Comparison of ENCODE assay signal across 8 cellular contexts in genomic region chr11:73376168-73376802, GRCh38. TPM values are rescaled to one million over a fixed set of nuclear protein-coding genes. Genes with fewer than 3 reads are reported as not detected.
DNase-seq lines count a peak whose midpoint lies in the region; ATAC-seq, FAIRE-seq and TF ChIP-seq lines count a peak whose summit lies in the region.

Gene RELT, plus strand, starts transcription at chr11:73376399. Its CDS starts 12,738 bp downstream, at chr11:73389137.

- peak; percentile 85 for TF ChIP-seq CTCF in HepG2 (CRISPR knock-in tag; IDR thresholded peaks at IDR 0.05)

- no peaks in the 10 kb centered on the region for H3K9me3 ChIP-seq in HepG2 (ENCODE audit: low read length)

- H3K27me3 Mint-ChIP-seq in dendritic cell treated with granulocyte-macrophage colony-stimulating factor and Interleukin-4, amounts not matched to agents 40 ng/mL and 50 ng/mL, for 4 days = peaks cover 5% of the 10 kb centered on the region

- peaks cover 19% of the 10 kb centered on the region for H3K79me2 ChIP-seq in HepG2 (ENCODE audit: insufficient read depth, low read length)

- H3K4me3 Mint-ChIP-seq in dendritic cell treated with granulocyte-macrophage colony-stimulating factor and Interleukin-4, amounts not matched to agents 40 ng/mL and 50 ng/mL, for 4 days = peak within 1 kb of the TSS; percentile 84

- no TSS peak for BruUV-seq in HepG2 (replicated peaks; lab: Mats Ljungman, UMichigan)

- peak; percentile 57; the same call in 1 of the 2 replicates for TF ChIP-seq RAD21 in HepG2 (CRISPR knock-in tag; IDR thresholded peaks at IDR 0.05)

- peak; percentile 91 to 96 for TF ChIP-seq POLR2A in HepG2 (IDR thresholded peaks at IDR 0.05; ENCODE audit: insufficient read depth in 1 of 2, low read depth in 2 of 2, low read length in 2 of 2)

- peak within 1 kb of the TSS; percentile 86 for H3K27ac Mint-ChIP-seq in dendritic cell treated with granulocyte-macrophage colony-stimulating factor and Interleukin-4, amounts not matched to agents 40 ng/mL and 50 ng/mL, for 4 days

- no peaks in the 10 kb centered on the region for H3K9me3 Mint-ChIP-seq in dendritic cell treated with granulocyte-macrophage colony-stimulating factor and Interleukin-4, amounts not matched to agents 40 ng/mL and 50 ng/mL, for 4 days

- ATAC-seq in HG03442 (IDR thresholded peaks at IDR 0.05; ENCODE audit: unreplicated experiment) = peak; percentile 69
- peak; percentile 75 for ATAC-seq in HepG2

- H3K4me3 ChIP-seq in HepG2 (replicated peaks in 1 of 3; ENCODE audit: insufficient read depth in 1 of 3, low read depth in 2 of 3, low read length in 3 of 3) = peak within 1 kb of the TSS; percentile 73 to 87 (median 79)

- no peaks in the 10 kb centered on the region for H4K20me1 ChIP-seq in HepG2 (ENCODE audit: insufficient read depth, low read length)

- H3K4me1 ChIP-seq in HepG2 (ENCODE audit: insufficient read depth, low read length) = peaks cover 43% of the 10 kb centered on the region

- POLR2A ChIA-PET in HepG2 (lab: Yijun Ruan, JAX) = interaction anchor here (0.6 to 2.4 kb wide), 2 partner anchors 67 to 69 kb away, joined by 3 to 8 read pairs; no protein-coding TSS in a partner anchor

- peaks cover 60% of the 10 kb centered on the region for H3K4me1 Mint-ChIP-seq in dendritic cell treated with granulocyte-macrophage colony-stimulating factor and Interleukin-4, amounts not matched to agents 40 ng/mL and 50 ng/mL, for 4 days (ENCODE audit: low read depth)

- H3K36me3 ChIP-seq in HepG2 (replicated peaks in 1 of 2; ENCODE audit: control insufficient read depth in 1 of 2, insufficient read depth in 2 of 2, low read length in 2 of 2) = no peaks in the 10 kb centered on the region

- peaks cover 48% of the 10 kb centered on the region for H3K36me3 Mint-ChIP-seq in dendritic cell treated with granulocyte-macrophage colony-stimulating factor and Interleukin-4, amounts not matched to agents 40 ng/mL and 50 ng/mL, for 4 days (ENCODE audit: low read depth)

- H3K4me2 ChIP-seq in HepG2 (ENCODE audit: low read depth, low read length) = peak within 1 kb of the TSS; percentile 98

- H3K9ac ChIP-seq in HepG2 (ENCODE audit: insufficient read depth, low read depth, low read length) = peak within 1 kb of the TSS; percentile 77

- in situ Hi-C loops in HepG2 (cut with HindIII; ENCODE audit: extremely low pct_ligation_motif_present, low pct_unique_long_range_greater_than_20kb) = no loop called here

- intact Hi-C loops in dendritic cell treated with granulocyte-macrophage colony-stimulating factor and Interleukin-4, amounts not matched to agents 40 ng/mL and 50 ng/mL, for 4 days (cut with micrococcal nuclease) = loop anchor here (1.0 kb wide), 1 partner anchor 17 kb away; no protein-coding TSS in a partner anchor
- intact Hi-C loops in HepG2 (cut with micrococcal nuclease; ENCODE audit: unreplicated experiment) = loop anchor here (2.0 kb wide), 1 partner anchor 61 kb away; no protein-coding TSS in a partner anchor

- H3K27ac ChIP-seq in HepG2 (ENCODE audit: extremely low read length, insufficient read depth, low read length) = peak within 1 kb of the TSS; percentile 51

- peaks cover 0 to 7% of the 10 kb centered on the region in 2 experiments; a peak in 1 of 5 replicates for H3K27me3 ChIP-seq in HepG2 (ENCODE audit: control insufficient read depth in 1 of 2, insufficient read depth in 2 of 2, low read length in 2 of 2)

- CTCF ChIA-PET in HepG2 (lab: Yijun Ruan, JAX; ENCODE audit: low intra/inter-chr PET ratio, low total read pairs) = interaction anchor here (1.8 kb wide), 1 partner anchor 17 kb away, joined by 8 read pairs; no protein-coding TSS in a partner anchor

- TF ChIP-seq EP300 in HepG2 (IDR thresholded peaks at IDR 0.05; ENCODE audit: low read depth in 2 of 2, low read length in 2 of 2) = no peak
- TF ChIP-seq EP300 in HepG2 (CRISPR knock-in tag; IDR thresholded peaks at IDR 0.05; ENCODE audit: borderline replicate concordance) = no peak

- DNase-seq in C1 segment of cervical spinal cord (lab: John Stamatoyannopoulos, UW) = peak; percentile 8 to 90 (median 74)
- peak; percentile 96 for DNase-seq in GM19239 (ENCODE audit: insufficient read length, low spot score)
- DNase-seq in NCI-H526 treated with DMSO at 0.1 percent for 48 hours (lab: John Stamatoyannopoulos, UW) = peak; percentile 87
- DNase-seq in activated CD4-positive, alpha-beta T cell treated with anti-CD3 and anti-CD28 coated beads, Interleukin-2, amount 50 U/mL, for 1 hour = peak; percentile 90
- DNase-seq in HepG2 (ENCODE audit: low spot score) = peak; percentile 73
- peak; percentile 94 for DNase-seq in stimulated activated CD4-positive, alpha-beta T cell treated with anti-CD3 and anti-CD28 coated beads, Interleukin-4, amount 100 ng/mL, for 1 hour

- WGBS in HepG2 (ENCODE audit: low lambda C conversion rate) = no CpG with 5 or more reads among the region's 95 CpGs

- H2AFZ ChIP-seq in HepG2 (ENCODE audit: low read length) = peak within 1 kb of the TSS; percentile 80

- FAIRE-seq in GM19239 (lab: Jason Lieb, UNC) (peak; percentile 94), HepG2 (lab: Jason Lieb, UNC) (peak; percentile 61)

TF ChIP-seq in HepG2, 621 proteins besides CTCF, POLR2A, EP300 and RAD21 (continues in another document):
- no peak for TF ChIP-seq ATF3 (CRISPR knock-in tag; IDR thresholded peaks at IDR 0.05)
- peak; percentile 31; the same call in 1 of the 2 replicates for TF ChIP-seq ZNF768 (CRISPR knock-in tag; IDR thresholded peaks at IDR 0.05)
- no peak for TF ChIP-seq MLX (CRISPR knock-in tag; IDR thresholded peaks at IDR 0.05)
- 0 out of 2 replicates have a peak, but pooled peaks have one; percentile 43 for TF ChIP-seq RFXANK (CRISPR knock-in tag; IDR thresholded peaks at IDR 0.05)
- TF ChIP-seq SMARCE1 (IDR thresholded peaks at IDR 0.05; ENCODE audit: borderline replicate concordance) = no peak
- no peak for TF ChIP-seq NFRKB (IDR thresholded peaks at IDR 0.05)
- TF ChIP-seq MIER2 (CRISPR knock-in tag; IDR thresholded peaks at IDR 0.05) = no peak
- TF ChIP-seq MTF2 (CRISPR knock-in tag; IDR thresholded peaks at IDR 0.05; ENCODE audit: borderline replicate concordance) = no peak
- TF ChIP-seq ZSCAN29 (CRISPR knock-in tag; conservative IDR thresholded peaks at IDR 0.05) = no peak
- TF ChIP-seq TOE1 (CRISPR knock-in tag; IDR thresholded peaks at IDR 0.05) = no peak; the same call in 1 of the 2 replicates
- TF ChIP-seq ZSCAN12 (CRISPR knock-in tag; IDR thresholded peaks at IDR 0.05) = no peak
- TF ChIP-seq RARG (CRISPR knock-in tag; IDR thresholded peaks at IDR 0.05; ENCODE audit: low read depth) = no peak
- no peak for TF ChIP-seq ZSCAN30 (CRISPR knock-in tag; IDR thresholded peaks at IDR 0.05)
- peak; percentile 62; the same call in 1 of the 2 replicates for TF ChIP-seq ZNF766 (CRISPR knock-in tag; IDR thresholded peaks at IDR 0.05; ENCODE audit: borderline replicate concordance)
- TF ChIP-seq ASH2L (IDR thresholded peaks at IDR 0.05; ENCODE audit: insufficient read length, low read depth, low read length) = peak; percentile 53
- peak; percentile 71; the same call in 1 of the 2 replicates for TF ChIP-seq ZNF34 (CRISPR knock-in tag; IDR thresholded peaks at IDR 0.05; ENCODE audit: borderline replicate concordance)
- no peak for TF ChIP-seq AHR (CRISPR knock-in tag; IDR thresholded peaks at IDR 0.05)
- peak; percentile 91 for TF ChIP-seq ZNF709 (CRISPR knock-in tag; IDR thresholded peaks at IDR 0.05)
- TF ChIP-seq ZNF678 (CRISPR knock-in tag; IDR thresholded peaks at IDR 0.05) = no peak
- TF ChIP-seq SNAI1 (CRISPR knock-in tag; IDR thresholded peaks at IDR 0.05; ENCODE audit: borderline replicate concordance) = no peak
- 0 out of 2 replicates have a peak, but pooled peaks have one; percentile 13 for TF ChIP-seq ZNF792 (CRISPR knock-in tag; IDR thresholded peaks at IDR 0.05)
- peak; percentile 77; the same call in 1 of the 2 replicates for TF ChIP-seq SIN3A (IDR thresholded peaks at IDR 0.05; ENCODE audit: borderline replicate concordance, low read depth, low read length)
- no peak for TF ChIP-seq CHD4 (IDR thresholded peaks at IDR 0.05; ENCODE audit: borderline replicate concordance, low read length)
- no peak for TF ChIP-seq ZNF3 (CRISPR knock-in tag; IDR thresholded peaks at IDR 0.05)

RNA-seq across cellular contexts. Expression of gene RELT, which starts in this region (rescaled TPM):
- total RNA-seq in HepG2 (2016; rRNA removed; fragmentation: Illumina TruSeq; extraction: Trizol) = 1.6 and 4.7 TPM in 2 replicates
- 2.8 and 3.4 TPM in 2 replicates for total RNA-seq in HepG2 (2016; cell fraction: cytosol; rRNA removed; fragmentation: Illumina TruSeq; extraction: Trizol; ENCODE audit: low read depth)
- total RNA-seq in HepG2 (2016; cell fraction: insoluble cytoplasmic fraction; rRNA removed; fragmentation: Illumina TruSeq; extraction: Trizol) = 1.8 and 4.7 TPM in 2 replicates
- 4.0 and 4.2 TPM in 2 replicates for total RNA-seq in HepG2 (2016; cell fraction: membrane; rRNA removed; fragmentation: Illumina TruSeq; extraction: Trizol)
- total RNA-seq in HepG2 (2016; cell fraction: nucleus; rRNA removed; fragmentation: Illumina TruSeq; extraction: Trizol) = 5.4 TPM in 2 replicates
- 2.5 and 3.5 TPM in 2 replicates for polyA plus RNA-seq in HepG2 (2011; rRNA removed)
- 2.1 and 3.1 TPM in 2 replicates for polyA plus RNA-seq in HepG2 (2011; cell fraction: cytosol; rRNA removed)
- polyA plus RNA-seq in HepG2 (2011; cell fraction: nucleus; rRNA removed) = 12.5 and 18.1 TPM in 2 replicates
- polyA plus RNA-seq in HepG2 (2012) = 1.0 and 2.7 TPM in 2 replicates
- polyA plus RNA-seq in HepG2 (2016; cell fraction: cytosol; fragmentation: Illumina TruSeq; extraction: Trizol; ENCODE audit: low read depth) = 0.36 and 0.55 TPM in 2 replicates
- 1.4 TPM in 2 replicates for polyA plus RNA-seq in HepG2 (2016; cell fraction: insoluble cytoplasmic fraction; fragmentation: Illumina TruSeq; extraction: Trizol; ENCODE audit: low read depth)
- polyA plus RNA-seq in HepG2 (2016; cell fraction: membrane; fragmentation: Illumina TruSeq; extraction: Trizol; ENCODE audit: low read depth) = 0.68 and 0.80 TPM in 2 replicates
- 14.8 and 15.4 TPM in 2 replicates for polyA plus RNA-seq in HepG2 (2016; cell fraction: nucleus; fragmentation: Illumina TruSeq; extraction: Trizol; ENCODE audit: insufficient read depth, low read depth)
- 7.0 and 19.1 TPM in 2 replicates for polyA minus RNA-seq in HepG2 (2011; rRNA and poly(A)+ RNA removed; ENCODE audit: low replicate concordance)
- polyA minus RNA-seq in HepG2 (2011; cell fraction: cytosol; rRNA and poly(A)+ RNA removed) = 1.7 and 2.0 TPM in 2 replicates
- polyA minus RNA-seq in HepG2 (2011; cell fraction: nucleus; rRNA and poly(A)+ RNA removed) = 5.2 and 7.6 TPM in 2 replicates

Comparison
In these comparisons a context has a peak if more than half of its experiments do, and no peak if none do; other contexts are left out.
1. Peak in every context shown above with its lines: DNase-seq, ATAC-seq, H3K4me3 ChIP-seq and H3K27ac ChIP-seq.